6 cellular contexts compared by ENCODE assay signal in the genomic region with DNA sequence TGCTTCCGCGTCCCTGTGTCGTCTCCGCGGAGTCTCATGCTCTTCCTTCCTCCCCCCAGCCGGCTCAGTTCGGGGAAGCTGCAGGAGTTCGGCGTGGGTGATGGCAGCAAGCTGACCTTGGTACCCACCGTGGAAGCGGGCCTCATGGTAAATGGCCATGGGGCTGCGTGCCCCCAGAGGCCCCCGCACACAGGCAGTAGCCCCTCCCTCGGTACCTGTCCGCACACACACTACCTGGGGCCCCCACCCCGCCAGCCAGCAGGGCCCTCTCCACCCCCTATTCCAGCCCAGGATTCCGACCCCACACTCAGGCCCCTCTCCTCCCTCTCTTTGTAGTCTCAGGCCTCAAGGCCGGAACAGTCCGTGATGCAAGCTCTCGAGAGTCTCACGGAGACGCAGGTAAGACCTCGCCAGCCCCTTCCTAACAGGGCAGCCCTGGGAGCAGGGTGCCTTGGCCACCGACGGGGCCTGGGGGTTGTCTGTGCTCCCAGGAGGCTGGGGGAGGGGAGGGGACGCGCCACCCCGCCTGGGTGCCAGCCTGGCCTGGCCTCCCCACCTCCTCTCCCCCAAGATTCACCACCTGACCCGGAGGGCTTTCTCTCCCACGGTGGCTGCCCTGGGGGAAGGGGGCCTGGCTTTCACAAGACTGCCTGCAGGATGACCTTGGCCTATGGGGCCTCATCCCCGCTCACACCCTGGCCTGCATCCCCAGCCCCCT. TPM values are rescaled to one million over a fixed set of nuclear protein-coding genes. Genes with fewer than 3 reads are reported as not detected.
DNase-seq lines count a peak whose midpoint lies in the region; ATAC-seq and TF ChIP-seq lines count a peak whose summit lies in the region.

No MANE protein-coding gene starts in this region.

- H3K4me1 ChIP-seq in BE2C (peaks cover 14% of the 10 kb centered on the region), neuronal stem cell (ENCODE audit: control insufficient read depth in 2 of 2, insufficient read depth in 1 of 2, low read depth in 1 of 2, low read length in 2 of 2) (peaks cover 7 to 27% of the 10 kb centered on the region in 2 donors)

- H3K9ac ChIP-seq in neuronal stem cell (ENCODE audit: low read depth, low read length, poor library complexity): peak overlapping the region; percentile 95

- peak overlapping the region; percentile 94 for H3K14ac ChIP-seq in neuronal stem cell (ENCODE audit: low read length)

- H3K4me3 ChIP-seq in BE2C (ENCODE audit: low read depth, low read length) (peak overlapping the region; percentile 78), cardiac fibroblast (replicated peaks in 1 of 2; ENCODE audit: low read depth in 2 of 2, low read length in 2 of 2) (peak overlapping the region; percentile 67 to 81), neuronal stem cell (ENCODE audit: low read length in 2 of 2) (peak overlapping the region; percentile 98 to 99)

- H3K18ac ChIP-seq in neuronal stem cell (ENCODE audit: low read length): peak overlapping the region; percentile 98

- H4K91ac ChIP-seq in neuronal stem cell (ENCODE audit: low read depth, low read length, poor library complexity): no peak overlapping the region

- DNase-seq in BE2C (peak; percentile 66), NOMO-1 treated with DMSO at 0.1 percent for 48 hours (lab: John Stamatoyannopoulos, UW; ENCODE audit: unreplicated experiment) (peak; percentile 72), cardiac fibroblast (ENCODE audit: low read depth in 2 of 2) (no peak), neuronal stem cell (ENCODE audit: low spot score) (no peak), KBM-7 (no peak)

- H2BK15ac ChIP-seq in neuronal stem cell (ENCODE audit: low read length): peak overlapping the region; percentile 99

- H3K4ac ChIP-seq in neuronal stem cell (ENCODE audit: low read length): peak overlapping the region; percentile 95

- H4K8ac ChIP-seq in neuronal stem cell (ENCODE audit: low read depth, low read length): no peak overlapping the region

- H3K36me3 ChIP-seq in BE2C (peaks cover 53% of the 10 kb centered on the region), neuronal stem cell (replicated peaks in 1 of 2; ENCODE audit: control insufficient read depth in 2 of 2, insufficient read depth in 2 of 2, low read length in 2 of 2) (peaks cover 42 to 54% of the 10 kb centered on the region in 2 donors)

- in situ Hi-C loops in KBM-7 (cut with MboI; ENCODE audit: low pct_unique_long_range_greater_than_20kb, low sequenced_read_pairs): no loop called here

- peak overlapping the region; percentile 76 for H2BK120ac ChIP-seq in neuronal stem cell (ENCODE audit: low read depth, low read length)

- peak overlapping the region; percentile 99 for H2BK5ac ChIP-seq in neuronal stem cell (ENCODE audit: low read length)

- peak overlapping the region; percentile 100 for H2AK5ac ChIP-seq in neuronal stem cell (ENCODE audit: low read depth, low read length)

- peaks cover 33% of the 10 kb centered on the region for H3K79me1 ChIP-seq in neuronal stem cell (ENCODE audit: low read depth, low read length)

- peak overlapping the region; percentile 92 for H3K23ac ChIP-seq in neuronal stem cell (ENCODE audit: low read depth, low read length, poor library complexity)

- H3K9me3 ChIP-seq in BE2C: no peaks in the 10 kb centered on the region; the same call in 1 of the 2 replicates
- no peaks in the 10 kb centered on the region for H3K9me3 ChIP-seq in neuronal stem cell (replicated peaks in 1 of 2; ENCODE audit: control insufficient read depth in 2 of 2, insufficient read depth in 1 of 2, low read depth in 1 of 2, low read length in 2 of 2)

- peak overlapping the region; percentile 87 for H3K4me2 ChIP-seq in neuronal stem cell (ENCODE audit: insufficient read depth, low read length, poor library complexity, severe bottlenecking)

- H3K27me3 ChIP-seq in BE2C: no peaks in the 10 kb centered on the region
- H3K27me3 ChIP-seq in neuronal stem cell (ENCODE audit: control insufficient read depth in 3 of 3, insufficient read depth in 3 of 3, low read depth in 1 of 3, low read length in 3 of 3): no peaks in the 10 kb centered on the region

- peak overlapping the region; percentile 83 for H3K27ac ChIP-seq in neuronal stem cell (replicated peaks; ENCODE audit: low read length)

- no peak for ATAC-seq in GM18517 (IDR thresholded peaks at IDR 0.05; ENCODE audit: unreplicated experiment)

- peak overlapping the region; percentile 7 for H2BK12ac ChIP-seq in neuronal stem cell (ENCODE audit: low read length)

- no peak for TF ChIP-seq CTCF in BE2C (IDR thresholded peaks at IDR 0.05; ENCODE audit: low read depth, low read length)
- no peak for TF ChIP-seq CTCF in cardiac fibroblast (IDR thresholded peaks at IDR 0.05; ENCODE audit: low read depth, low read length)

- WGBS in neuronal stem cell (ENCODE audit: extremely low coverage in 2 of 2, insufficient read length in 2 of 2, insufficient replicate concordance in 1 of 2), 2 donors: no CpG with 5 or more reads among the region's 31 CpGs

- no peak overlapping the region for H2AFZ ChIP-seq in neuronal stem cell (ENCODE audit: low read length)

RNA-seq across cellular contexts. Expression of a gene that starts 3.3 kb away (rescaled TPM):
- 186 TPM for polyA plus RNA-seq in BE2C (2012; ENCODE audit: insufficient read depth, insufficient read length, low read depth)
- polyA plus RNA-seq in neuronal stem cell (2013, experiment 1 of 2): 98.3 TPM
- 99.9 TPM for polyA plus RNA-seq in neuronal stem cell (2013, experiment 2 of 2)

RNA-seq across cellular contexts. Expression of a gene that starts 10.1 kb away (rescaled TPM):
- polyA plus RNA-seq in BE2C (2012; ENCODE audit: insufficient read depth, insufficient read length, low read depth): 658 TPM
- 106 TPM for polyA plus RNA-seq in neuronal stem cell (2013, experiment 1 of 2)
- 101 TPM for polyA plus RNA-seq in neuronal stem cell (2013, experiment 2 of 2)

RNA-seq across cellular contexts. Expression of a gene that starts 13.9 kb away (rescaled TPM):
- 23.0 TPM for polyA plus RNA-seq in BE2C (2012; ENCODE audit: insufficient read depth, insufficient read length, low read depth)
- 14.0 TPM for polyA plus RNA-seq in neuronal stem cell (2013, experiment 1 of 2)
- polyA plus RNA-seq in neuronal stem cell (2013, experiment 2 of 2): 12.8 TPM

RNA-seq across cellular contexts. Expression of a gene that starts 17.5 kb away (rescaled TPM):
- 385 TPM for polyA plus RNA-seq in BE2C (2012; ENCODE audit: insufficient read depth, insufficient read length, low read depth)
- 218 TPM for polyA plus RNA-seq in neuronal stem cell (2013, experiment 1 of 2)
- 217 TPM for polyA plus RNA-seq in neuronal stem cell (2013, experiment 2 of 2)

RNA-seq across cellular contexts. Expression of a gene that starts 23.7 kb away (rescaled TPM):
- polyA plus RNA-seq in BE2C (2012; ENCODE audit: insufficient read depth, insufficient read length, low read depth): 224 TPM
- polyA plus RNA-seq in neuronal stem cell (2013, experiment 1 of 2): 23.8 TPM
- polyA plus RNA-seq in neuronal stem cell (2013, experiment 2 of 2): 24.1 TPM

Comparison
In these comparisons a context has a peak if more than half of its experiments do, and no peak if none do; other contexts are left out.
1. DNase-seq: peak in BE2C (single experiment) and NOMO-1 treated with DMSO at 0.1 percent for 48 hours (single experiment); none in cardiac fibroblast (0 of 2), neuronal stem cell (single experiment) and KBM-7 (single experiment).
2. Peak in every context shown above with its lines, with median percentiles within 50 percentile points of each other: H3K4me3 ChIP-seq.